In genomic region chr10:127999801-128000200, GRCh38 we compare ENCODE assay signal across 18 cellular contexts.
"Had no signal": no experiment of that assay in that cellular context is flagged by ENCODE, and none has a peak within 500 bp of the region (broad histone marks: within the 10 kb centered on the region; RNA-seq: fewer than 3 reads in every experiment).

No MANE protein-coding gene starts in this region.

- H3K4me3 Mint-ChIP-seq: activated CD8-positive, alpha-beta T cell treated with anti-CD3 and anti-CD28 coated beads, Interleukin-2, amount 10 ng/mL, durations not matched to agents 7 days and 5 days; activated naive CD8-positive, alpha-beta T cell treated with anti-CD3 and anti-CD28 coated beads for 36 hours; T-helper 1 cell treated with Interleukin-12 subunit alpha and Interleukin-12 subunit beta and Interleukin-4 antibody, amounts not matched to agents 30 μg/mL and 1 μg/mL, for 36 hours had no signal

- H3K27ac Mint-ChIP-seq: activated CD8-positive, alpha-beta T cell treated with anti-CD3 and anti-CD28 coated beads, Interleukin-2, amount 10 ng/mL, durations not matched to agents 7 days and 5 days; activated naive CD8-positive, alpha-beta T cell treated with anti-CD3 and anti-CD28 coated beads for 36 hours; T-helper 1 cell treated with Interleukin-12 subunit alpha and Interleukin-12 subunit beta and Interleukin-4 antibody, amounts not matched to agents 30 μg/mL and 1 μg/mL, for 36 hours had no signal

- H3K27me3 ChIP-seq: body of pancreas had no signal

- H3K36me3 Mint-ChIP-seq: activated naive CD8-positive, alpha-beta T cell treated with anti-CD3 and anti-CD28 coated beads for 36 hours had no signal

- H3K9me3 Mint-ChIP-seq: activated naive CD8-positive, alpha-beta T cell treated with anti-CD3 and anti-CD28 coated beads for 36 hours; T-helper 1 cell treated with Interleukin-12 subunit alpha and Interleukin-12 subunit beta and Interleukin-4 antibody, amounts not matched to agents 30 μg/mL and 1 μg/mL, for 36 hours had no signal

- H3K4me1 ChIP-seq: body of pancreas had no signal

- H3K4me3 ChIP-seq: body of pancreas had no signal

- H3K9me3 ChIP-seq: body of pancreas had no signal

- H3K27ac ChIP-seq: body of pancreas had no signal

- DNase-seq: activated CD4-positive, alpha-beta T cell treated with anti-CD3 and anti-CD28 coated beads for 4 hours; activated CD8-positive, alpha-beta memory T cell treated with anti-CD3 and anti-CD28 coated beads, Interleukin-2, amount 50 U/mL, for 48 hours; activated CD8-positive, alpha-beta T cell treated with anti-CD3 and anti-CD28 coated beads, Interleukin-2, amount 10 ng/mL, durations not matched to agents 7 days and 5 days; activated naive CD4-positive, alpha-beta T cell treated with Interleukin-2 at 50 U/mL for 16 hours; activated naive CD8-positive, alpha-beta T cell treated with anti-CD3 and anti-CD28 coated beads for 36 hours; activated T-cell treated with anti-CD3 and anti-CD28 coated beads, Interleukin-2, amount 50 U/mL, for 1 hour; body of pancreas; IMR-90; KBM-7; NCI-H1105 treated with DMSO at 0.1 percent for 48 hours; NCI-H1436 treated with DMSO at 0.1 percent for 48 hours; NCI-H187; NCI-H2081; NCI-H510A treated with DMSO at 0.1 percent for 48 hours; NCI-H69; PC-3; SHP77 treated with DMSO at 0.1 percent for 48 hours had no signal
